Comparison of ENCODE assay signal across 19 cellular contexts in the genomic region with DNA sequence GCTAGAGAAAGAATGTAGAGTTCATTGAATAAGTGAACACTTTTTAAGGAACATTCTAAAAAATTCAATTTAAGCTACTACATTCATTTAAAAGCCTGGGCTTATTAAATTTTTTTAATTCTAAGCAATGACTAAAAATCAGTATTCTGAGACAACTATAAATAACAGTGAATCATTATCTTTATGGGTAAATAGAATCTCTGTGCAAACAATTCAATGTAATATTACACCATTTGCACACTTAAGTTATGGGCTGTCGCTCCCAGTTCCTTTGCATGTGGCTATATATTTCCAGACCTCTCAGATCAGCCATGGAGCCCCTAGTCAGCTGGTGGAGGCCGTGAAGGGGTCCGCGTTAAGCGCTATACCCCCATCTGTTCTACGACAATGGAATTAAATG.
"Had no signal": no experiment of that assay in that cellular context is flagged by ENCODE, and none has a peak within 500 bp of the region (broad histone marks: within the 10 kb centered on the region; RNA-seq: fewer than 3 reads in every experiment).

No MANE protein-coding gene starts in this region.

- H3K27ac Mint-ChIP-seq: memory B cell had no signal

- H3K4me3 Mint-ChIP-seq: activated T-cell treated with anti-CD3 and anti-CD28 coated beads, Interleukin-2, amount 50 U/mL, for 4 hours; memory B cell; neural crest cell had no signal

- H3K36me3 ChIP-seq: brain microvascular endothelial cell, left ventricle myocardium inferior, prostate gland, tibial artery, uterus had no signal

- H3K27me3 ChIP-seq: brain microvascular endothelial cell, tibial artery, uterus had no signal

- ATAC-seq: activated T-cell treated with anti-CD3 and anti-CD28 coated beads, Interleukin-2, amount 50 U/mL, for 4 hours; right cardiac atrium; stimulated activated naive CD8-positive, alpha-beta T cell treated with anti-CD3 and anti-CD28 coated beads, Interleukin-15, Interleukin-2, amounts not matched to agents 100 U/mL and 50 U/mL, for 24 hours had no signal

- H3K4me3 ChIP-seq: left ventricle myocardium inferior, prostate gland, tibial artery, uterus had no signal

- H3K27me3 Mint-ChIP-seq: memory B cell had no signal

- H3K36me3 Mint-ChIP-seq: memory B cell had no signal

- H3K27ac ChIP-seq: brain microvascular endothelial cell, left ventricle myocardium inferior, prostate gland, tibial artery, uterus had no signal

- H3K9me3 Mint-ChIP-seq: activated T-cell treated with anti-CD3 and anti-CD28 coated beads, Interleukin-2, amount 50 U/mL, for 4 hours had no signal

- H3K4me1 ChIP-seq: prostate gland, tibial artery, uterus had no signal

- DNase-seq: activated CD4-positive, alpha-beta T cell treated with anti-CD3 and anti-CD28 coated beads, Interleukin-2, amount 50 U/mL, for 1 hour; activated CD8-positive, alpha-beta memory T cell treated with anti-CD3 and anti-CD28 coated beads, Interleukin-2, amount 50 U/mL, for 4 hours; activated effector memory CD4-positive, alpha-beta T cell treated with anti-CD3 and anti-CD28 coated beads, Interleukin-2, amount 50 U/mL, for 16 hours; activated naive CD4-positive, alpha-beta T cell treated with anti-CD3 and anti-CD28 coated beads, Interleukin-2, amount 50 U/mL, for 16 hours; activated T-cell treated with anti-CD3 and anti-CD28 coated beads, Interleukin-2, amount 50 U/mL, for 4 hours; aorta; brain microvascular endothelial cell; central memory CD4-positive, alpha-beta T cell; hypothalamus; left ventricle myocardium inferior; right cardiac atrium; stimulated activated CD4-positive, alpha-beta T cell treated with anti-CD3 and anti-CD28 coated beads, Interleukin-2, amount 100 ng/mL, for 24 hours; stimulated activated naive CD8-positive, alpha-beta T cell treated with anti-CD3 and anti-CD28 coated beads, Interleukin-15, Interleukin-2, amounts not matched to agents 100 U/mL and 50 U/mL, for 24 hours; substantia nigra; tibial artery; uterus had no signal

- H3K4me1 Mint-ChIP-seq: memory B cell, neural crest cell had no signal
